Comparison of ENCODE assay signal across 1 cellular context in the genomic region with DNA sequence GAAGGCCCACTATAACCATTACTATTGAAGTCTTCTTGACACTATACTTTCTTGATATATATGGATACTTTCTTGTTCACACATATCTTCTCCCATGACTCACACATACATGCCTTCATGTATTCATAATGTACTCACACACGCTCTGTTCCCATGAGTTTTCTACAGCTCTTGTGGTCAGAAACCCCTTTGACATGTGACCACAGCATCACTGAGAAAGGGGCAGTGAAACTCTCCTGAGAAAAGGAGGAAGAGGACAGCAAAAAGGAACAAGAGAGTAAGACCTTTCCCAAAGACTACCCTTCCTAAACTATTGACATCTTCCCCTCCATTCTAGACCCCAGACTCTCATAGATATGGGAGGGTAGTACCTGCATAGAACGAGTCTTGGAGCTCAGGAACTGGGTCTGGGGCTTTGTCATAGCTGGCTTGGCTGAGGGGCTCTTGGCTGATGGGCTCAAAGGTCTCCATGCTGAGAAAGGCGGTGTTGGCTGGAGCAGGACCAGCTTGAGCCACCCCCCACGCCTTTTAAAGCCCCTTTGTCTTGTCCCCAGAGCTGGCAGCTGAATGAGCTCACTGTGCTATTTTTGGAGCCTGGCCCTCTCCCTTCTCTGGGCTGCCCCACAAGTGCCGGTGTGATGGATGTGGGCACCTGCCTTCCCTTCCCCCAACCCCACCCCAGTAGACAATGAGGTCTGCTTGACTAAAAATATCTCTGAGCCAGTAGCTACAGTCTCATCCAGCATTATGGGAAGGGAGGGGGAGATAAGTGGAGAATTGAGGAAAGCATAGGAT.
TF ChIP-seq lines count a peak whose summit lies in the region.

No MANE protein-coding gene starts in this region.

TF ChIP-seq in WTC11, 78 proteins besides CTCF, POLR2A, EP300 and RAD21 (continued from another document):
- TF ChIP-seq, protein P1, sequence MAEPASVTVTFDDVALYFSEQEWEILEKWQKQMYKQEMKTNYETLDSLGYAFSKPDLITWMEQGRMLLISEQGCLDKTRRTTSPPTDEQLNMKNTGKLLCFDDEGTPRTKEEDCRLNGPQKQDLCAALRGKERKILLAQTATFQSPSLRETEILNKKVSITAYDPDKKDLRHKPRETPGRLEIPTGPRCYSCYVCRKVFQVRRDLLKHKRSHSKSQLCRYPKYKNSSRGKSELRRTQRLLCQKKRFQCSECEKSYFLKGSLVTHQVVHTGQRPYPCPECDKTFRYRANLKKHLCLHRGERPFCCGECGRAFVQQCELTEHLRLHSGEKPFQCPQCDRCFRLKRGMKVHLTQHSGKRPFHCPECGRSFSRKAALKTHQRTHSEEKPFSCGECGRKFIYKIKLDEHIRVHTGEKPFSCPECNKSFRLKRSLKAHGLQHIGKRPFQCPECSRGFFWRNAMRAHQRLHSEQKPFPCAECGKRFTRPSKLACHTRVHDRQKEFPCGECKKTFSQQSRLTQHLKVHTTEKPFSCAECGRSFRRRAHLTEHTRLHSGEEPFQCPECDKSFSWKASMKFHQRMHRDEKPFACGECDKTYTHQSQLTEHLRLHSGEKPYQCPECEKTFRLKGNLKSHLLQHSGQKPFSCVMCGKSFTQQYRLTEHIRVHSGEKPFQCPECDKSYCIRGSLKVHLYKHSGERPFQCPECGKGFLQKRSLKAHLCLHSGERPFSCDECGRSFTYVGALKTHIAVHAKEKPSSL (CRISPR knock-in tag; conservative IDR thresholded peaks at IDR 0.05), result no peak
- TF ChIP-seq ETV6 (CRISPR knock-in tag; IDR thresholded peaks at IDR 0.05) (no peak), ZNF219 (CRISPR knock-in tag; IDR thresholded peaks at IDR 0.05; ENCODE audit: borderline replicate concordance) (no peak), SMAD4 (CRISPR knock-in tag; IDR thresholded peaks at IDR 0.05) (no peak)
